Comparison of ENCODE assay signal across 20 cellular contexts in the genomic region with DNA sequence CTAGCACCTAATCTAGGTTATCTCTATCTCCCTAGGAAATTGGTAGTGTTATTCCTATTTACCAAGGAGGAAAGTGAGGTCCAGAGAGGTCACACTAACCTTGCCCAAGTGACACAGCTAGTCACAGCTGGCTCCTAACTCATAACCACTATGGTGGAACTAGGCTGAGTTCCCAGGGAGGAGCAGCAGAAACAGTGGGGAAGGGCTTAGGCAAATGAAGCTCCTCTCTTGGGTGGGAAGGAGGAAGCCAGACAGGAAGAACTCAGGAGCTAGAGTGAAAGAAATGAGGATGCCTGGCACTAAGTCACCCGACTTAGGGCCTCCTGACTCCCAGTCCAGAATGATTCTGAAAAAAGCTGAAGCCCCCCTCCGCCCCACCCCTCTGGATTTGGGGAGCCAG. TPM values are rescaled to one million over a fixed set of nuclear protein-coding genes. Genes with fewer than 3 reads are reported as not detected.
DNase-seq lines count a peak whose midpoint lies in the region; ATAC-seq and TF ChIP-seq lines count a peak whose summit lies in the region.
"Had no signal": no experiment of that assay in that cellular context is flagged by ENCODE, and none has a peak within 500 bp of the region (broad histone marks: within the 10 kb centered on the region; RNA-seq: fewer than 3 reads in every experiment).

No MANE protein-coding gene starts in this region.

- ATAC-seq in activated T-cell treated with anti-CD3 and anti-CD28 coated beads, Interleukin-2, amount 50 U/mL, for 72 hours (replicated peaks in 1 of 2) = no peak
- ATAC-seq in body of pancreas = no peak
- ATAC-seq in naive thymus-derived CD4-positive, alpha-beta T cell = no peak
- ATAC-seq: CD8-positive, alpha-beta T cell; T-helper 17 cell had no signal

- H3K4me3 ChIP-seq in body of pancreas = no peak overlapping the region
- H3K4me3 ChIP-seq in uterus = no peak overlapping the region
- no peak overlapping the region for H3K4me3 ChIP-seq in naive thymus-derived CD4-positive, alpha-beta T cell (ENCODE audit: low read length)
- H3K4me3 ChIP-seq: lung, SK-N-MC had no signal

- H3K27ac Mint-ChIP-seq in activated T-cell treated with anti-CD3 and anti-CD28 coated beads, Interleukin-2, amount 50 U/mL, for 72 hours = peak overlapping the region; percentile 31
- peak overlapping the region in 1 of 9 donors; percentile 32 for H3K27ac Mint-ChIP-seq in naive thymus-derived CD4-positive, alpha-beta T cell
- H3K27ac Mint-ChIP-seq: activated CD4-positive, alpha-beta T cell treated with anti-CD3 and anti-CD28 coated beads, Interleukin-2, amount 10 ng/mL, durations not matched to agents 24 days and 14 days had no signal

- peaks cover 26% of the 10 kb centered on the region for H3K4me1 ChIP-seq in body of pancreas
- H3K4me1 ChIP-seq in uterus = no peaks in the 10 kb centered on the region
- peaks cover 0 to 4% of the 10 kb centered on the region in 2 donors for H3K4me1 ChIP-seq in naive thymus-derived CD4-positive, alpha-beta T cell (ENCODE audit: control insufficient read depth in 2 of 2, insufficient read depth in 2 of 2, low read length in 2 of 2)

- POLR2A ChIA-PET in naive thymus-derived CD4-positive, alpha-beta T cell (lab: Charles Lee) = interaction anchor here (0.7 to 2.4 kb wide), 5 partner anchors 9 to 186 kb away, joined by 3 to 9 read pairs (median 3); no protein-coding TSS in a partner anchor

- H3K27ac ChIP-seq in body of pancreas = peak overlapping the region in 3 of 4 donors; percentile 35 to 73 (median 64)
- peak overlapping the region; percentile 67 for H3K27ac ChIP-seq in layer of hippocampus (ENCODE audit: low read depth, low read length)
- H3K27ac ChIP-seq in substantia nigra (ENCODE audit: low read depth, low read length, poor library complexity, severe bottlenecking) = peak overlapping the region; percentile 93
- H3K27ac ChIP-seq in uterus = no peak overlapping the region
- no peak overlapping the region for H3K27ac ChIP-seq in naive thymus-derived CD4-positive, alpha-beta T cell (ENCODE audit: low read depth, low read length)
- H3K27ac ChIP-seq: SK-N-MC had no signal

- H3K36me3 ChIP-seq in body of pancreas (replicated peaks in 1 of 2; ENCODE audit: insufficient read depth in 1 of 2, low read depth in 2 of 2) (peaks cover 0 to 20% of the 10 kb centered on the region in 2 donors), uterus (no peaks in the 10 kb centered on the region)
- peaks cover 0 to 30% (median 8%) of the 10 kb centered on the region in 3 experiments for H3K36me3 ChIP-seq in naive thymus-derived CD4-positive, alpha-beta T cell (ENCODE audit: control insufficient read depth in 2 of 3, insufficient read depth in 3 of 3, low read length in 3 of 3)

- H3K9me3 ChIP-seq in body of pancreas (no peaks in the 10 kb centered on the region), uterus (no peaks in the 10 kb centered on the region)
- no peaks in the 10 kb centered on the region for H3K9me3 ChIP-seq in naive thymus-derived CD4-positive, alpha-beta T cell (ENCODE audit: control insufficient read depth in 2 of 3, low read length in 3 of 3)

- H3K4me1 Mint-ChIP-seq in activated T-cell treated with anti-CD3 and anti-CD28 coated beads, Interleukin-2, amount 50 U/mL, for 72 hours (ENCODE audit: low read depth) = peaks cover 17% of the 10 kb centered on the region
- H3K4me1 Mint-ChIP-seq in naive thymus-derived CD4-positive, alpha-beta T cell = peaks cover 27 to 64% (median 32%) of the 10 kb centered on the region in 7 donors

- TF ChIP-seq POLR2A in body of pancreas (IDR thresholded peaks at IDR 0.05) (no peak), uterus (IDR thresholded peaks at IDR 0.05) (no peak)

- TF ChIP-seq CTCF in body of pancreas (IDR thresholded peaks at IDR 0.05) (no peak), uterus (IDR thresholded peaks at IDR 0.05) (no peak)

- no peak for DNase-seq in activated T-cell treated with anti-CD3 and anti-CD28 coated beads, Interleukin-2, amount 50 U/mL, for 72 hours
- no peak for DNase-seq in activated T-cell treated with anti-CD3 and anti-CD28 coated beads, Interleukin-2, amount 50 U/mL, for 1 hour
- no peak for DNase-seq in body of pancreas
- no peak for DNase-seq in substantia nigra (lab: John Stamatoyannopoulos, UW)
- DNase-seq in uterus = no peak
- DNase-seq in DMS79 (lab: John Stamatoyannopoulos, UW) = no peak
- no peak for DNase-seq in naive thymus-derived CD4-positive, alpha-beta T cell
- DNase-seq: 8988T; activated CD4-positive, alpha-beta T cell treated with anti-CD3 and anti-CD28 coated beads, Interleukin-2, amount 10 ng/mL, durations not matched to agents 24 days and 14 days; activated naive CD8-positive, alpha-beta T cell treated with anti-CD3 and anti-CD28 coated beads, Interleukin-2, amount 10 ng/mL, durations not matched to agents 7 days and 5 days; CD8-positive, alpha-beta T cell; GOT3; Karpas-422; NCI-H187; NCI-H2227 treated with DMSO at 0.1 percent for 48 hours; stimulated activated CD8-positive, alpha-beta memory T cell treated with anti-CD3 and anti-CD28 coated beads, Interleukin-4, amount 100 ng/mL, for 48 hours; T-helper 17 cell had no signal

- H3K27me3 ChIP-seq in body of pancreas (no peaks in the 10 kb centered on the region), layer of hippocampus (ENCODE audit: control insufficient read depth, insufficient read depth, low read length) (no peaks in the 10 kb centered on the region), uterus (no peaks in the 10 kb centered on the region)
- no peaks in the 10 kb centered on the region for H3K27me3 ChIP-seq in naive thymus-derived CD4-positive, alpha-beta T cell (ENCODE audit: control insufficient read depth in 2 of 2, insufficient read depth in 2 of 2, low read length in 2 of 2)

- no peaks in the 10 kb centered on the region for H3K9me3 Mint-ChIP-seq in activated T-cell treated with anti-CD3 and anti-CD28 coated beads, Interleukin-2, amount 50 U/mL, for 72 hours
- H3K9me3 Mint-ChIP-seq in naive thymus-derived CD4-positive, alpha-beta T cell = no peaks in the 10 kb centered on the region
- H3K9me3 Mint-ChIP-seq: activated CD4-positive, alpha-beta T cell treated with anti-CD3 and anti-CD28 coated beads, Interleukin-2, amount 10 ng/mL, durations not matched to agents 24 days and 14 days; activated naive CD8-positive, alpha-beta T cell treated with anti-CD3 and anti-CD28 coated beads, Interleukin-2, amount 10 ng/mL, durations not matched to agents 7 days and 5 days; CD8-positive, alpha-beta T cell had no signal

- intact Hi-C loops in body of pancreas (cut with DNase I) (no loop called here), uterus (cut with DNase I; ENCODE audit: low total_unique reads) (no loop called here)
- intact Hi-C loops in naive thymus-derived CD4-positive, alpha-beta T cell (cut with micrococcal nuclease) = no loop called here

- CTCF ChIA-PET in naive thymus-derived CD4-positive, alpha-beta T cell (lab: Charles Lee) = interaction anchor here (0.6 to 1.1 kb wide), 3 partner anchors 43 to 59 kb away, joined by 3 to 7 read pairs (median 4); partner anchors contain the start of gene CPNE2

- 86 to 88% methylated on average over 2 of the region's 2 CpGs for WGBS in body of pancreas, 2 donors

- H3K4me3 Mint-ChIP-seq in activated T-cell treated with anti-CD3 and anti-CD28 coated beads, Interleukin-2, amount 50 U/mL, for 72 hours = no peak overlapping the region
- no peak overlapping the region for H3K4me3 Mint-ChIP-seq in naive thymus-derived CD4-positive, alpha-beta T cell
- H3K4me3 Mint-ChIP-seq: activated CD4-positive, alpha-beta T cell treated with anti-CD3 and anti-CD28 coated beads, Interleukin-2, amount 10 ng/mL, durations not matched to agents 24 days and 14 days; activated naive CD8-positive, alpha-beta T cell treated with anti-CD3 and anti-CD28 coated beads, Interleukin-2, amount 10 ng/mL, durations not matched to agents 7 days and 5 days; CD8-positive, alpha-beta T cell; T-helper 17 cell had no signal

- no peaks in the 10 kb centered on the region for H3K27me3 Mint-ChIP-seq in activated T-cell treated with anti-CD3 and anti-CD28 coated beads, Interleukin-2, amount 50 U/mL, for 72 hours (ENCODE audit: low read depth)
- H3K27me3 Mint-ChIP-seq in naive thymus-derived CD4-positive, alpha-beta T cell = no peaks in the 10 kb centered on the region
- H3K27me3 Mint-ChIP-seq: activated CD4-positive, alpha-beta T cell treated with anti-CD3 and anti-CD28 coated beads, Interleukin-2, amount 10 ng/mL, durations not matched to agents 24 days and 14 days; activated naive CD8-positive, alpha-beta T cell treated with anti-CD3 and anti-CD28 coated beads, Interleukin-2, amount 10 ng/mL, durations not matched to agents 7 days and 5 days; T-helper 17 cell had no signal

- peaks cover 5 to 11% of the 10 kb centered on the region in 2 donors for H3K36me3 Mint-ChIP-seq in activated T-cell treated with anti-CD3 and anti-CD28 coated beads, Interleukin-2, amount 50 U/mL, for 72 hours (ENCODE audit: insufficient read depth in 2 of 2)
- peaks cover 9 to 40% (median 26%) of the 10 kb centered on the region in 5 donors for H3K36me3 Mint-ChIP-seq in naive thymus-derived CD4-positive, alpha-beta T cell

RNA-seq across cellular contexts. Expression of gene PSME3IP1, which starts 34.5 kb away (rescaled TPM):
- 100 to 1,000 TPM; 120 to 140 TPM for total RNA-seq in activated T-cell treated with anti-CD3 and anti-CD28 coated beads, Interleukin-2, amount 50 U/mL, for 72 hours
- total RNA-seq in body of pancreas = 10 to 100 TPM; 26.7 to 32.9 TPM
- total RNA-seq in uterus = 100 to 1,000 TPM in 1 of 4 donors, 10 to 100 TPM in 3; 45.3 to 323 (median 75.1) TPM
- total RNA-seq in naive thymus-derived CD4-positive, alpha-beta T cell = 100 to 1,000 TPM; 109 to 159 (median 140) TPM
- 10 to 100 TPM; 76.3 to 84.7 TPM for polyA plus RNA-seq in naive thymus-derived CD4-positive, alpha-beta T cell

RNA-seq across cellular contexts. Expression of gene RSPRY1, which starts 34.8 kb away (rescaled TPM):
- total RNA-seq in activated T-cell treated with anti-CD3 and anti-CD28 coated beads, Interleukin-2, amount 50 U/mL, for 72 hours = 10 to 100 TPM; 33.9 to 39.8 TPM
- total RNA-seq in body of pancreas = 10 to 100 TPM; 13.8 to 31.4 TPM
- 10 to 100 TPM; 27.9 to 77.7 (median 53.2) TPM for total RNA-seq in uterus
- 10 to 100 TPM; 24.1 to 40.5 (median 33.6) TPM for total RNA-seq in naive thymus-derived CD4-positive, alpha-beta T cell
- 10 to 100 TPM; 22.2 to 34.2 TPM for polyA plus RNA-seq in naive thymus-derived CD4-positive, alpha-beta T cell

RNA-seq across cellular contexts. Expression of gene CPNE2, which starts 59.0 kb away (rescaled TPM):
- 10 to 100 TPM in 1 of 2 donors, 1 to 10 TPM in 1; 9.4 to 15.1 TPM for total RNA-seq in activated T-cell treated with anti-CD3 and anti-CD28 coated beads, Interleukin-2, amount 50 U/mL, for 72 hours
- total RNA-seq in body of pancreas = 10 to 100 TPM in 1 of 2 donors, 1 to 10 TPM in 1; 8.8 to 16.5 TPM
- 10 to 100 TPM; 25.1 to 41.4 (median 40.6) TPM for total RNA-seq in uterus
- total RNA-seq in naive thymus-derived CD4-positive, alpha-beta T cell = 10 to 100 TPM in 1 of 5 experiments, 1 to 10 TPM in 4; 1.1 to 11.7 (median 3.5) TPM
- polyA plus RNA-seq in naive thymus-derived CD4-positive, alpha-beta T cell = 10 to 100 TPM in 1 of 2 donors, 1 to 10 TPM in 1; 6.8 to 12.6 TPM

Comparison
In these comparisons a context has a peak if more than half of its experiments do, and no peak if none do; other contexts are left out.
1. H3K27ac ChIP-seq: peak in body of pancreas (3 of 4), layer of hippocampus (single experiment) and substantia nigra (single experiment); none in uterus (0 of 2) and naive thymus-derived CD4-positive, alpha-beta T cell (single experiment).